Comparison of ENCODE assay signal across 15 cellular contexts in the genomic region with DNA sequence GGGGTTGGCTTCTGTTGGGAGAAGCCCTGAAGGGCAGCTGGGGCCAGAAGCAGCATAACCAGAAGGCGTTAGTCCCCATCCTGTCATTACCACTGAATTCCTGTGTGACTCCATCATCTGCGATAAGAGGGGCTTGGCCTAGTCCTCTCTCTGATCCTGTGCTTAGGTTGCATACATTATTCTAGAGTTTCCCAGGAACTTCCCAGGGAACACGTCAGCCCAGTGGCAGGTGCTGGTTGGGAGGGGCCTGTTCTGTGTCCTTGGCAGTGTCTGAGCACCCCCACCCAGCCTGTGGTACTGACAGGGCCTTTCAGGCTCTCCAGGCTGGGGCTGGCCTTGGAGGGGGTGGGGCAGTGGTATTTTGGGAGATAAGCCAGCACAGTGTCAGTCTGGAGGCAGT. TPM values are rescaled to one million over a fixed set of nuclear protein-coding genes. Genes with fewer than 3 reads are reported as not detected.
A peak's percentile ranks its signal among the peaks of the same experiment; 100 is the strongest.
DNase-seq lines count a peak whose midpoint lies in the region; ATAC-seq, FAIRE-seq and TF ChIP-seq lines count a peak whose summit lies in the region.
"Had no signal": no experiment of that assay in that cellular context is flagged by ENCODE, and none has a peak within 500 bp of the region (broad histone marks: within the 10 kb centered on the region; RNA-seq: fewer than 3 reads in every experiment).

No MANE protein-coding gene starts in this region.

- no peaks in the 10 kb centered on the region for H3K9me2 ChIP-seq in Karpas-422 (replicated peaks; ENCODE audit: insufficient read depth, low read length)

- peaks cover 0 to 5% (median 0%) of the 10 kb centered on the region in 3 donors for H3K27me3 Mint-ChIP-seq in CD14-positive monocyte (ENCODE audit: low read depth in 3 of 3)
- H3K27me3 Mint-ChIP-seq: CD4-positive, alpha-beta T cell had no signal

- no peak for FAIRE-seq in pancreas (lab: Jason Lieb, UNC)
- FAIRE-seq: endometrium, GM19239 had no signal

- peak overlapping the region in 1 of 7 donors; percentile 59 for H3K27ac Mint-ChIP-seq in CD14-positive monocyte
- H3K27ac Mint-ChIP-seq: CD4-positive, alpha-beta T cell had no signal

- H2AFZ ChIP-seq in Karpas-422 (ENCODE audit: low read length) = no peak overlapping the region

- H3K4me1 Mint-ChIP-seq in CD14-positive monocyte = peaks cover 6% of the 10 kb centered on the region

- peak; percentile 38 for ATAC-seq in Right ventricle myocardium inferior
- ATAC-seq in pancreas = peak; percentile 56 to 94 (median 74)
- no peak for ATAC-seq in HG03039 (IDR thresholded peaks at IDR 0.05; ENCODE audit: unreplicated experiment)

- no peaks in the 10 kb centered on the region for H3K27me3 ChIP-seq in pancreas
- no peaks in the 10 kb centered on the region for H3K27me3 ChIP-seq in Karpas-422 (ENCODE audit: low read length)
- no peaks in the 10 kb centered on the region for H3K27me3 ChIP-seq in esophagus muscularis mucosa
- H3K27me3 ChIP-seq: MG63 had no signal

- H3K4me2 ChIP-seq in Karpas-422 (ENCODE audit: low read depth, low read length, poor library complexity, severe bottlenecking) = no peak overlapping the region

- H3K4me3 Mint-ChIP-seq in CD14-positive monocyte = no peak overlapping the region
- H3K4me3 Mint-ChIP-seq: CD4-positive, alpha-beta T cell had no signal

- no peak overlapping the region for H3K9ac ChIP-seq in Karpas-422 (ENCODE audit: low read length)

- H4K20me1 ChIP-seq in Karpas-422 (ENCODE audit: insufficient read depth, low read depth, low read length) = no peaks in the 10 kb centered on the region

- H3K27ac ChIP-seq in pancreas (peak overlapping the region in 1 of 4 donors; percentile 66), Karpas-422 (ENCODE audit: low read length) (no peak overlapping the region), esophagus muscularis mucosa (replicated peaks in 1 of 4) (no peak overlapping the region)

- no peak for TF ChIP-seq POLR2A in esophagus muscularis mucosa (IDR thresholded peaks at IDR 0.05; ENCODE audit: low read depth)

- no peak overlapping the region for H3K4me3 ChIP-seq in pancreas
- H3K4me3 ChIP-seq in Karpas-422 (ENCODE audit: low read length) = no peak overlapping the region
- no peak overlapping the region for H3K4me3 ChIP-seq in esophagus muscularis mucosa
- H3K4me3 ChIP-seq: MG63 had no signal

- TF ChIP-seq EP300 in esophagus muscularis mucosa (IDR thresholded peaks at IDR 0.05) = no peak

- intact Hi-C loops in Right ventricle myocardium inferior (cut with DNase I) = no loop called here
- intact Hi-C loops in pancreas (cut with DNase I) = no loop called here
- intact Hi-C loops in esophagus muscularis mucosa (cut with DNase I) = no loop called here
- intact Hi-C loops in CD14-positive monocyte (cut with micrococcal nuclease) = loop anchor here in 1 of 2 donors (10.0 kb wide), 1 partner anchor 868 kb away; no protein-coding TSS in a partner anchor

- no peak for TF ChIP-seq CTCF in pancreas (IDR thresholded peaks at IDR 0.05)
- TF ChIP-seq CTCF in esophagus muscularis mucosa (IDR thresholded peaks at IDR 0.05) = no peak
- TF ChIP-seq CTCF in CD14-positive monocyte (IDR thresholded peaks at IDR 0.05) = no peak

- peak; percentile 85 for DNase-seq in ELF-1 (ENCODE audit: low read depth, low spot score)
- DNase-seq in RKO (ENCODE audit: low spot score) = peak; percentile 29
- no peak for DNase-seq in Right ventricle myocardium inferior (ENCODE audit: missing footprints)
- peak in 4 of 6 donors; percentile 40 to 82 (median 50) for DNase-seq in pancreas
- no peak for DNase-seq in Karpas-422
- no peak for DNase-seq in esophagus muscularis mucosa (ENCODE audit: extremely low spot score)
- no peak for DNase-seq in CD14-positive monocyte (ENCODE audit: low spot score)
- DNase-seq: amygdala; CD4-positive, alpha-beta T cell; MG63; RPMI8226 had no signal

- no peaks in the 10 kb centered on the region for H3K9me3 ChIP-seq in pancreas
- no peaks in the 10 kb centered on the region for H3K9me3 ChIP-seq in Karpas-422 (ENCODE audit: low read length)
- H3K9me3 ChIP-seq in esophagus muscularis mucosa = no peaks in the 10 kb centered on the region

- H3K36me3 ChIP-seq in pancreas = no peaks in the 10 kb centered on the region
- H3K36me3 ChIP-seq in Karpas-422 (ENCODE audit: insufficient read depth, low read length) = no peaks in the 10 kb centered on the region
- no peaks in the 10 kb centered on the region for H3K36me3 ChIP-seq in esophagus muscularis mucosa
- H3K36me3 ChIP-seq: MG63 had no signal

- H3K79me2 ChIP-seq in Karpas-422 (ENCODE audit: low read length) = no peaks in the 10 kb centered on the region

- no peaks in the 10 kb centered on the region for H3K36me3 Mint-ChIP-seq in CD14-positive monocyte

- H3K9me3 Mint-ChIP-seq in CD14-positive monocyte = peaks cover 0 to 9% (median 3%) of the 10 kb centered on the region in 7 donors
- H3K9me3 Mint-ChIP-seq: CD4-positive, alpha-beta T cell had no signal

- H3K4me1 ChIP-seq in pancreas (no peaks in the 10 kb centered on the region), Karpas-422 (ENCODE audit: low read length) (no peaks in the 10 kb centered on the region), esophagus muscularis mucosa (peaks cover 16 to 26% (median 22%) of the 10 kb centered on the region in 4 donors)

- WGBS in pancreas, 2 donors = 45 to 46% methylated on average over 3 of the region's 3 CpGs
- WGBS in esophagus muscularis mucosa = 79% methylated on average over 2 of the region's 3 CpGs

RNA-seq across cellular contexts. Expression of a gene that starts 4.5 kb away (rescaled TPM):
- total RNA-seq in Right ventricle myocardium inferior (38.0 TPM), pancreas (under 1 TPM; 0.03 to 0.94 (median 0.55) TPM), esophagus muscularis mucosa (under 1 TPM; 0.57 to 0.99 (median 0.77) TPM)
- polyA plus RNA-seq in pancreas (1 to 10 TPM; 3.8 to 9.1 TPM), CD14-positive monocyte (under 1 TPM in 1 of 2 donors, not detected in 1; 0.23 TPM)
- total RNA-seq in Karpas-422 (2014; rRNA removed; shearing (Covaris generic); ENCODE audit: low replicate concordance) = not detected in 2 replicates
- total RNA-seq: NCI-H460 had no signal

Comparison
In these comparisons a context has a peak if more than half of its experiments do, and no peak if none do; other contexts are left out.
1. DNase-seq: peak in ELF-1 (single experiment), RKO (single experiment) and pancreas (4 of 6); none in Right ventricle myocardium inferior (single experiment), Karpas-422 (single experiment), esophagus muscularis mucosa (single experiment) and CD14-positive monocyte (single experiment).
2. RNA of a gene that starts 4.5 kb away (total RNA-seq): 38.0 TPM in Right ventricle myocardium inferior (single experiment); 0.57 to 0.99 TPM in esophagus muscularis mucosa, 0.03 to 0.94 TPM in pancreas and not detected in Karpas-422; every median in the first group is over 10 times any median in the second.